In the genomic region with DNA sequence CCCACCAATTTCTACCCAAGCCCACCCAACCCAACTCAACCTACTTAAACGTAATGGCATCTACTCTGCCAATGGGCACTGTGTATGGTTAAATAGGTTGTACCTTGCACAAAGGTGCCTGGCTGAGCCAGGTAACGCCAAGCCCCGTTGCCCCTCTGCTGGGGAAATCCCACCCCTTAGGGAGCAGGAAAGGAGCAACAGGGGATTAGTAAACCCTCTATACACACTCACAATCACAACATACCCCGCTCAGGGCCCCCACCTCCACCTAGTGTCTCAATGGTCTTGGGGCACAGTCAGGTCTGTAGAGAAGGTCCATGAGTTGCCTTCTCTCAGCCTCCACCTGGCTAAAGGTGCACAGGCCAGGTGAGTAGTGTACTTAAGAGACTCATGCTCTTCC, we compare ENCODE assay signal across 27 cellular contexts.
"Had no signal": no experiment of that assay in that cellular context is flagged by ENCODE, and none has a peak within 500 bp of the region (broad histone marks: within the 10 kb centered on the region; RNA-seq: fewer than 3 reads in every experiment).

No MANE protein-coding gene starts in this region.

- FAIRE-seq: pancreas, small intestine, urothelium cell line had no signal

- H3K27me3 ChIP-seq: pancreas, right lobe of liver, sigmoid colon, testis, transverse colon, upper lobe of left lung, vagina had no signal

- DNase-seq: nephron progenitor cell; nucleus accumbens; pancreas; psoas muscle; right cardiac atrium; right lobe of liver; sigmoid colon; small intestine; stimulated activated CD4-positive, alpha-beta T cell treated with anti-CD3 and anti-CD28 coated beads, Interleukin-12 subunit alpha, Interleukin-12 subunit beta, amount 100 ng/mL, for 4 hours; stimulated activated CD4-positive, alpha-beta T cell treated with anti-CD3 and anti-CD28 coated beads, Interleukin-1b, Interleukin-23, amount 100 ng/mL, for 48 hours; stimulated activated CD4-positive, alpha-beta T cell treated with anti-CD3 and anti-CD28 coated beads, Interleukin-4, amount 100 ng/mL, for 1 hour; stimulated activated CD4-positive, alpha-beta T cell treated with anti-CD3 and anti-CD28 coated beads, Interleukin-4, amount 100 ng/mL, for 4 hours; stimulated activated CD8-positive, alpha-beta memory T cell treated with anti-CD3 and anti-CD28 coated beads, Interleukin-4, amount 100 ng/mL, for 48 hours; stimulated activated naive CD4-positive, alpha-beta T cell; stimulated activated naive CD8-positive, alpha-beta T cell treated with anti-CD3 and anti-CD28 coated beads, Interleukin-15, amount 100 ng/mL, for 72 hours; stimulated activated naive CD8-positive, alpha-beta T cell treated with anti-CD3 and anti-CD28 coated beads, Interleukin-15, Interleukin-2, amounts not matched to agents 100 U/mL and 50 U/mL, for 24 hours; testis; tibial artery; transverse colon; upper lobe of left lung had no signal

- ATAC-seq: naive thymus-derived CD8-positive, alpha-beta T cell; natural killer cell treated with Interleukin-12 subunit alpha and Interleukin-12 subunit beta and Interleukin-15 and Interleukin-18, amount 100 ng/mL, for 72 hours; pancreas; psoas muscle; right cardiac atrium; right lobe of liver; stimulated activated memory B cell treated with anti-CD40 and anti-IgM and Interleukin-4, amounts not matched to agents 10 μg/mL and 1 μg/mL and 100 μg/mL, for 72 hours; stimulated activated naive CD8-positive, alpha-beta T cell treated with anti-CD3 and anti-CD28 coated beads, Interleukin-15, amount 100 ng/mL, for 72 hours; stimulated activated naive CD8-positive, alpha-beta T cell treated with anti-CD3 and anti-CD28 coated beads, Interleukin-15, Interleukin-2, amounts not matched to agents 100 U/mL and 50 U/mL, for 24 hours had no signal

- H3K4me1 ChIP-seq: pancreas, psoas muscle, right lobe of liver, sigmoid colon, suprapubic skin, testis, tibial artery, transverse colon, upper lobe of left lung, vagina had no signal

- H3K9me3 ChIP-seq: neutrophil, pancreas, psoas muscle, right lobe of liver, sigmoid colon, suprapubic skin, testis, tibial artery, transverse colon, upper lobe of left lung, vagina had no signal

- H3K36me3 ChIP-seq: neutrophil, pancreas, right lobe of liver, sigmoid colon, suprapubic skin, tibial artery, transverse colon, upper lobe of left lung, vagina had no signal

- H3K4me3 ChIP-seq: pancreas, psoas muscle, right lobe of liver, sigmoid colon, suprapubic skin, testis, tibial artery, transverse colon, upper lobe of left lung, vagina had no signal

- H3K27ac ChIP-seq: neutrophil, pancreas, psoas muscle, right lobe of liver, sigmoid colon, suprapubic skin, testis, tibial artery, transverse colon, upper lobe of left lung, vagina had no signal
